ENCODE assay signal across 8 cellular contexts in genomic region chr10:32056136-32057040, GRCh38.
A peak's percentile ranks its signal among the peaks of the same experiment; 100 is the strongest.
DNase-seq lines count a peak whose midpoint lies in the region; ATAC-seq lines count a peak whose summit lies in the region.

KIF5B (minus strand) TSS chr10:32056425; CDS start chr10:32055973, 452 bp downstream.

- ATAC-seq in GM18909 (IDR thresholded peaks at IDR 0.05; ENCODE audit: poor library complexity, unreplicated experiment) (peak; percentile 87), HG03139 (IDR thresholded peaks at IDR 0.05; ENCODE audit: unreplicated experiment) (peak; percentile 82)

- peak within 1 kb of the TSS; percentile 95 for H3K27ac ChIP-seq in caudate nucleus (ENCODE audit: low read depth, low read length)

- peak; percentile 99 for DNase-seq in AG08396 (ENCODE audit: low spot score)
- peak; percentile 49 for DNase-seq in NCI-H226
- DNase-seq in activated CD4-positive, CD25-positive, alpha-beta regulatory T cell treated with anti-CD3 and anti-CD28 coated beads, Interleukin-2, amount 50 U/mL, for 16 hours (ENCODE audit: low read depth, low spot score), result peak; percentile 70
- DNase-seq in caudate nucleus (lab: John Stamatoyannopoulos, UW), result peak in 58 of 61 donors; percentile 46 to 92 (median 80)
- peak; percentile 77 for DNase-seq in iris pigment epithelial cell (ENCODE audit: low read depth)
- peak; percentile 73 to 78 for DNase-seq in stimulated activated CD4-positive, alpha-beta T cell treated with anti-CD3 and anti-CD28 coated beads, Interleukin-12 subunit alpha, Interleukin-12 subunit beta, amount 100 ng/mL, for 24 hours (ENCODE audit: low read depth in 2 of 2)

Comparison
In these comparisons a context has a peak if more than half of its experiments do, and no peak if none do; other contexts are left out.
1. Peak in every context shown above with its lines: DNase-seq, ATAC-seq and H3K27ac ChIP-seq.
2. DNase-seq: peak in every context shown above with its lines; median percentile 99 in AG08396; 80 in caudate nucleus; 77 in iris pigment epithelial cell; 76 in stimulated activated CD4-positive, alpha-beta T cell treated with anti-CD3 and anti-CD28 coated beads, Interleukin-12 subunit alpha, Interleukin-12 subunit beta, amount 100 ng/mL, for 24 hours; 70 in activated CD4-positive, CD25-positive, alpha-beta regulatory T cell treated with anti-CD3 and anti-CD28 coated beads, Interleukin-2, amount 50 U/mL, for 16 hours; 49 in NCI-H226.